Comparison of ENCODE assay signal across 28 cellular contexts in the genomic region with DNA sequence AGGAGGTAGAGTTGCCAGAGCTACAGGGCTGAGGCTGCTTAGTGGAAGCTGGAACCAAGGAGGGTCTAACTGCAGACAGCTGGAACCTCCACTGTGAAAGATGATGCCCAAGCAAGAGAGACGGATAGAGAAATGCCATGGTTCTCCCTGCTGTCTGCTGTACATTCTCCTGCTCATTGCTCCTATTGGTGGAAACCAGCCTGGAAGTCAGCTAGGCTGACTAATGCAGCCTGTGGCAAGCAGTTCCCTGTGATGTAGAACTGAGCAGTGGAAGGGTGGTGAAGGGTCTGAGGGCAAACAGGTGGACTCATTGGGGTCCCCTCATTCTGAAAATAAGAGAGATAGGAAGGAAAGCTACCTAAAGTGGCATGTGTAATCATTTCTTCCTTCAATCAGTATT.
"Had no signal": no experiment of that assay in that cellular context is flagged by ENCODE, and none has a peak within 500 bp of the region (broad histone marks: within the 10 kb centered on the region; RNA-seq: fewer than 3 reads in every experiment).

No MANE protein-coding gene starts in this region.

- H3K27ac ChIP-seq: KMS-11, SK-N-MC had no signal

- H3K4me1 Mint-ChIP-seq: activated B cell treated with CpG ODN at 0.5 μM for 24 hours; activated CD4-positive, alpha-beta T cell treated with anti-CD3 and anti-CD28 coated beads, Interleukin-2, amount 10 ng/mL, durations not matched to agents 24 days and 14 days; activated CD8-positive, alpha-beta memory T cell treated with anti-CD3 and anti-CD28 coated beads, Interleukin-2, amount 10 ng/mL, durations not matched to agents 7 days and 5 days; activated naive CD8-positive, alpha-beta T cell treated with anti-CD3 and anti-CD28 coated beads, Interleukin-2, amount 50 U/mL, for 24 hours; T-cell had no signal

- H3K9me3 Mint-ChIP-seq: activated B cell treated with CpG ODN at 0.5 μM for 24 hours had no signal

- ATAC-seq: activated CD8-positive, alpha-beta memory T cell treated with anti-CD3 and anti-CD28 coated beads, Interleukin-2, amount 10 ng/mL, durations not matched to agents 7 days and 5 days; activated naive CD4-positive, alpha-beta T cell treated with anti-CD3 and anti-CD28 coated beads, Interleukin-2, amount 50 U/mL, for 72 hours; activated naive CD8-positive, alpha-beta T cell treated with anti-CD3 and anti-CD28 coated beads, Interleukin-2, amount 50 U/mL, for 24 hours; Right ventricle myocardium inferior; T-cell had no signal

- H3K4me3 ChIP-seq: SK-N-MC had no signal

- DNase-seq: activated B cell treated with CpG ODN at 0.5 μM for 24 hours; activated CD4-positive, alpha-beta T cell treated with anti-CD3 and anti-CD28 coated beads for 1 hour; activated CD4-positive, alpha-beta T cell treated with anti-CD3 and anti-CD28 coated beads, Interleukin-2, amount 10 ng/mL, durations not matched to agents 24 days and 14 days; activated CD4-positive, alpha-beta T cell treated with anti-CD3 and anti-CD28 coated beads, Interleukin-2, amount 50 U/mL, for 48 hours; activated CD8-positive, alpha-beta memory T cell treated with anti-CD3 and anti-CD28 coated beads, Interleukin-2, amount 10 ng/mL, durations not matched to agents 7 days and 5 days; activated effector memory CD4-positive, alpha-beta T cell treated with Interleukin-2 at 50 U/mL for 16 hours; activated naive CD4-positive, alpha-beta T cell treated with Interleukin-2 at 50 U/mL for 16 hours; activated naive CD8-positive, alpha-beta T cell treated with anti-CD3 and anti-CD28 coated beads, Interleukin-2, amount 50 U/mL, for 24 hours; activated T-cell treated with anti-CD3 and anti-CD28 coated beads, Interleukin-2, amount 50 U/mL, for 24 hours; amygdala; caudate nucleus; MM.1S; NCI-H1105 treated with DMSO at 0.1 percent for 48 hours; NCI-H1436 treated with DMSO at 0.1 percent for 48 hours; NCI-H187; NCI-H2081 treated with DMSO at 0.1 percent for 48 hours; NCI-H446 treated with DMSO at 0.1 percent for 48 hours; NCI-H526 treated with DMSO at 0.1 percent for 48 hours; NCI-H82; RPMI8226; T-cell; T-helper 2 cell; T1000 had no signal

- H3K9ac ChIP-seq: KMS-11 had no signal

- H3K4me2 ChIP-seq: KMS-11 had no signal

- H3K27ac Mint-ChIP-seq: activated B cell treated with CpG ODN at 0.5 μM for 24 hours; activated CD4-positive, alpha-beta T cell treated with anti-CD3 and anti-CD28 coated beads, Interleukin-2, amount 10 ng/mL, durations not matched to agents 24 days and 14 days; activated CD8-positive, alpha-beta memory T cell treated with anti-CD3 and anti-CD28 coated beads, Interleukin-2, amount 10 ng/mL, durations not matched to agents 7 days and 5 days; activated naive CD4-positive, alpha-beta T cell treated with anti-CD3 and anti-CD28 coated beads, Interleukin-2, amount 50 U/mL, for 72 hours; activated naive CD8-positive, alpha-beta T cell treated with anti-CD3 and anti-CD28 coated beads, Interleukin-2, amount 50 U/mL, for 24 hours; activated T-cell treated with anti-CD3 and anti-CD28 coated beads, Interleukin-2, amount 50 U/mL, for 24 hours; activated T-helper 1 cell treated with anti-CD3 and anti-CD28 coated beads, Interleukin-12 subunit alpha, Interleukin-12 subunit beta, Interleukin-2, Interleukin-4 antibody, amounts not matched to agents 30 ng/mL and 10 ng/mL and 1 ng/mL, durations not matched to agents 14 hours and 24 hours and 36 hours; T-cell had no signal

- H3K27me3 Mint-ChIP-seq: activated B cell treated with CpG ODN at 0.5 μM for 24 hours; activated CD4-positive, alpha-beta T cell treated with anti-CD3 and anti-CD28 coated beads, Interleukin-2, amount 10 ng/mL, durations not matched to agents 24 days and 14 days; activated CD8-positive, alpha-beta memory T cell treated with anti-CD3 and anti-CD28 coated beads, Interleukin-2, amount 10 ng/mL, durations not matched to agents 7 days and 5 days; activated naive CD8-positive, alpha-beta T cell treated with anti-CD3 and anti-CD28 coated beads, Interleukin-2, amount 50 U/mL, for 24 hours; activated T-cell treated with anti-CD3 and anti-CD28 coated beads, Interleukin-2, amount 50 U/mL, for 24 hours; T-cell had no signal

- H3K4me3 Mint-ChIP-seq: activated B cell treated with CpG ODN at 0.5 μM for 24 hours; activated CD4-positive, alpha-beta T cell treated with anti-CD3 and anti-CD28 coated beads, Interleukin-2, amount 10 ng/mL, durations not matched to agents 24 days and 14 days; activated CD8-positive, alpha-beta memory T cell treated with anti-CD3 and anti-CD28 coated beads, Interleukin-2, amount 10 ng/mL, durations not matched to agents 7 days and 5 days; activated naive CD8-positive, alpha-beta T cell treated with anti-CD3 and anti-CD28 coated beads, Interleukin-2, amount 50 U/mL, for 24 hours; activated T-cell treated with anti-CD3 and anti-CD28 coated beads, Interleukin-2, amount 50 U/mL, for 24 hours; activated T-helper 1 cell treated with anti-CD3 and anti-CD28 coated beads, Interleukin-12 subunit alpha, Interleukin-12 subunit beta, Interleukin-2, Interleukin-4 antibody, amounts not matched to agents 30 ng/mL and 10 ng/mL and 1 ng/mL, durations not matched to agents 14 hours and 24 hours and 36 hours; T-cell had no signal

- H3K36me3 Mint-ChIP-seq: activated CD8-positive, alpha-beta memory T cell treated with anti-CD3 and anti-CD28 coated beads, Interleukin-2, amount 10 ng/mL, durations not matched to agents 7 days and 5 days; activated naive CD4-positive, alpha-beta T cell treated with anti-CD3 and anti-CD28 coated beads, Interleukin-2, amount 50 U/mL, for 72 hours; T-cell had no signal
